1 cellular context compared by ENCODE assay signal in the genomic region with DNA sequence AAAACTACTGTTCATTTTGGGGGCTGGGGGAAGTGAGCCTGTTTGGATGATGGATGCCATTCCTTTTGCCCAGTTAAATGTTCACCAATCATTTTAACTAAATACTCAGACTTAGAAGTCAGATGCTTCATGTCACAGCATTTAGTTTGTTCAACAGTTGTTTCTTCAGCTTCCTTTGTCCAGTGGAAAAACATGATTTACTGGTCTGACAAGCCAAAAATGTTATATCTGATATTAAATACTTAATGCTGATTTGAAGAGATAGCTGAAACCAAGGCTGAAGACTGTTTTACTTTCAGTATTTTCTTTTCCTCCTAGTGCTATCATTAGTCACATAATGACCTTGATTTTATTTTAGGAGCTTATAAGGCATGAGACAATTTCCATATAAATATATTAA.
TF ChIP-seq lines count a peak whose summit lies in the region.

No MANE protein-coding gene starts in this region.

TF ChIP-seq in HepG2, 621 proteins besides CTCF, POLR2A, EP300 and RAD21 (continued from another document):
- TF ChIP-seq RERE (CRISPR knock-in tag; IDR thresholded peaks at IDR 0.05; ENCODE audit: low read depth) (no peak), ZNF281 (CRISPR knock-in tag; IDR thresholded peaks at IDR 0.05; ENCODE audit: borderline replicate concordance) (no peak), TFDP2 (CRISPR knock-in tag; IDR thresholded peaks at IDR 0.05) (no peak)
- TF ChIP-seq, protein P1, sequence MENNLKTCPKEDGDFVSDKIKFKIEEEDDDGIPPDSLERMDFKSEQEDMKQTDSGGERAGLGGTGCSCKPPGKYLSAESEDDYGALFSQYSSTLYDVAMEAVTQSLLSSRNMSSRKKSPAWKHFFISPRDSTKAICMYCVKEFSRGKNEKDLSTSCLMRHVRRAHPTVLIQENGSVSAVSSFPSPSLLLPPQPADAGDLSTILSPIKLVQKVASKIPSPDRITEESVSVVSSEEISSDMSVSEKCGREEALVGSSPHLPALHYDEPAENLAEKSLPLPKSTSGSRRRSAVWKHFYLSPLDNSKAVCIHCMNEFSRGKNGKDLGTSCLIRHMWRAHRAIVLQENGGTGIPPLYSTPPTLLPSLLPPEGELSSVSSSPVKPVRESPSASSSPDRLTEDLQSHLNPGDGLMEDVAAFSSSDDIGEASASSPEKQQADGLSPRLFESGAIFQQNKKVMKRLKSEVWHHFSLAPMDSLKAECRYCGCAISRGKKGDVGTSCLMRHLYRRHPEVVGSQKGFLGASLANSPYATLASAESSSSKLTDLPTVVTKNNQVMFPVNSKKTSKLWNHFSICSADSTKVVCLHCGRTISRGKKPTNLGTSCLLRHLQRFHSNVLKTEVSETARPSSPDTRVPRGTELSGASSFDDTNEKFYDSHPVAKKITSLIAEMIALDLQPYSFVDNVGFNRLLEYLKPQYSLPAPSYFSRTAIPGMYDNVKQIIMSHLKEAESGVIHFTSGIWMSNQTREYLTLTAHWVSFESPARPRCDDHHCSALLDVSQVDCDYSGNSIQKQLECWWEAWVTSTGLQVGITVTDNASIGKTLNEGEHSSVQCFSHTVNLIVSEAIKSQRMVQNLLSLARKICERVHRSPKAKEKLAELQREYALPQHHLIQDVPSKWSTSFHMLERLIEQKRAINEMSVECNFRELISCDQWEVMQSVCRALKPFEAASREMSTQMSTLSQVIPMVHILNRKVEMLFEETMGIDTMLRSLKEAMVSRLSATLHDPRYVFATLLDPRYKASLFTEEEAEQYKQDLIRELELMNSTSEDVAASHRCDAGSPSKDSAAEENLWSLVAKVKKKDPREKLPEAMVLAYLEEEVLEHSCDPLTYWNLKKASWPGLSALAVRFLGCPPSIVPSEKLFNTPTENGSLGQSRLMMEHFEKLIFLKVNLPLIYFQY (CRISPR knock-in tag; IDR thresholded peaks at IDR 0.05; ENCODE audit: borderline replicate concordance) = no peak
TF ChIP-seq in HepG2: peak in this region for 0.
